ENCODE assay signal across 8 cellular contexts in genomic region chr10:58334817-58335305, GRCh38. TPM values are rescaled to one million over a fixed set of nuclear protein-coding genes. Genes with fewer than 3 reads are reported as not detected.
DNase-seq lines count a peak whose midpoint lies in the region; ATAC-seq and TF ChIP-seq lines count a peak whose summit lies in the region.

Gene UBE2D1 (plus strand): TSS chr10:58335006. CDS start chr10:58335202, 196 bp downstream.

- H3K9me3 ChIP-seq in OCI-LY3 (ENCODE audit: insufficient read depth, low read length), result no peaks in the 10 kb centered on the region

- peak; percentile 99 for ATAC-seq in GM19467 (IDR thresholded peaks at IDR 0.05; ENCODE audit: unreplicated experiment)

- peak within 1 kb of the TSS; percentile 94 for H3K9ac ChIP-seq in OCI-LY3 (ENCODE audit: low read length)

- H3K79me2 ChIP-seq in OCI-LY3 (ENCODE audit: low read length), result peaks cover 21% of the 10 kb centered on the region

- H3K36me3 ChIP-seq in OCI-LY3 (replicated peaks; ENCODE audit: low read depth, low read length), result no peaks in the 10 kb centered on the region

- peak within 1 kb of the TSS; percentile 93 for H3K4me2 ChIP-seq in OCI-LY3 (ENCODE audit: low read length)

- no peaks in the 10 kb centered on the region for H3K27me3 ChIP-seq in OCI-LY3 (ENCODE audit: low read depth, low read length)

- peak within 1 kb of the TSS; percentile 98 for H2AFZ ChIP-seq in OCI-LY3 (ENCODE audit: low read depth, low read length)

- TF ChIP-seq CTCF in OCI-LY3 (IDR thresholded peaks at IDR 0.05; ENCODE audit: low read depth, low read length), result no peak
- TF ChIP-seq CTCF in epithelial cell of proximal tubule (conservative IDR thresholded peaks at IDR 0.05; ENCODE audit: low read depth, low read length), result no peak

- H3K27ac ChIP-seq in OCI-LY3 (ENCODE audit: low read length), result no peak within 1 kb of the TSS

- DNase-seq in COLO829 (ENCODE audit: low spot score) (peak; percentile 35), HPDE6-E6E7 (ENCODE audit: extremely low spot score) (peak; percentile 75), activated T-cell treated with anti-CD3 and anti-CD28 coated beads for 4 hours (peak; percentile 76), epithelial cell of proximal tubule (ENCODE audit: low read depth) (no peak), mucosa of gallbladder (ENCODE audit: low spot score) (peak; percentile 89)
- peak; percentile 91 for DNase-seq in stimulated activated CD8-positive, alpha-beta memory T cell treated with anti-CD3 and anti-CD28 coated beads, Interleukin-4, amount 100 ng/mL, for 48 hours

- no peaks in the 10 kb centered on the region for H4K20me1 ChIP-seq in OCI-LY3 (ENCODE audit: insufficient read depth, low read length)

- peaks cover 8% of the 10 kb centered on the region for H3K4me1 ChIP-seq in OCI-LY3 (ENCODE audit: low read length)

- H3K4me3 ChIP-seq in OCI-LY3 (ENCODE audit: low read length) (peak within 1 kb of the TSS; percentile 99), epithelial cell of proximal tubule (ENCODE audit: low read depth, low read length) (peak within 1 kb of the TSS; percentile 96)

RNA-seq across cellular contexts. Expression of gene UBE2D1, which starts in this region (rescaled TPM):
- total RNA-seq in epithelial cell of proximal tubule, result 14.5 and 15.6 TPM in 2 replicates
- 11.0 TPM for total RNA-seq in mucosa of gallbladder
